Comparison of ENCODE assay signal across 18 cellular contexts in genomic region chr1:50697440-50698421, GRCh38.
DNase-seq lines count a peak whose midpoint lies in the region; ATAC-seq, FAIRE-seq and TF ChIP-seq lines count a peak whose summit lies in the region.
"Had no signal": no experiment of that assay in that cellular context is flagged by ENCODE, and none has a peak within 500 bp of the region (broad histone marks: within the 10 kb centered on the region; RNA-seq: fewer than 3 reads in every experiment).

No MANE protein-coding gene starts in this region.

- H3K4me1 Mint-ChIP-seq in neural crest cell (peaks cover 52% of the 10 kb centered on the region), Calu3 (ENCODE audit: low read depth, unreplicated experiment) (peaks cover 9% of the 10 kb centered on the region)
- H3K4me1 Mint-ChIP-seq: activated naive CD4-positive, alpha-beta T cell treated with anti-CD3 and anti-CD28 coated beads, Interleukin-2, amount 50 U/mL, for 24 hours; B cell; T-cell had no signal

- peak; percentile 54 for DNase-seq in RPMI7951 (ENCODE audit: low read depth)
- DNase-seq in glomerular visceral epithelial cell (ENCODE audit: extremely low spot score), result peak; percentile 67
- DNase-seq in neural crest cell (ENCODE audit: low read depth, low spot score), result no peak
- no peak for DNase-seq in NCI-H187 (lab: John Stamatoyannopoulos, UW)
- no peak for DNase-seq in NCI-H2227 (lab: John Stamatoyannopoulos, UW; ENCODE audit: unreplicated experiment)
- DNase-seq in Calu3, result no peak
- DNase-seq: activated CD4-positive, CD25-positive, alpha-beta regulatory T cell; activated CD8-positive, alpha-beta memory T cell treated with anti-CD3 and anti-CD28 coated beads, Interleukin-2, amount 10 ng/mL, durations not matched to agents 7 days and 5 days; mammary epithelial cell; NCI-H1048; NCI-H446; T-cell had no signal

- H3K4me3 Mint-ChIP-seq in neural crest cell, result no peak overlapping the region
- no peak overlapping the region for H3K4me3 Mint-ChIP-seq in Calu3 (ENCODE audit: low read depth, unreplicated experiment)
- H3K4me3 Mint-ChIP-seq: activated CD8-positive, alpha-beta memory T cell treated with anti-CD3 and anti-CD28 coated beads, Interleukin-2, amount 10 ng/mL, durations not matched to agents 7 days and 5 days; activated naive CD4-positive, alpha-beta T cell treated with anti-CD3 and anti-CD28 coated beads, Interleukin-2, amount 50 U/mL, for 24 hours; B cell; T-cell had no signal

- H3K27me3 Mint-ChIP-seq in neural crest cell (ENCODE audit: low read depth), result no peaks in the 10 kb centered on the region
- no peaks in the 10 kb centered on the region for H3K27me3 Mint-ChIP-seq in Calu3 (ENCODE audit: unreplicated experiment)
- H3K27me3 Mint-ChIP-seq: activated CD8-positive, alpha-beta memory T cell treated with anti-CD3 and anti-CD28 coated beads, Interleukin-2, amount 10 ng/mL, durations not matched to agents 7 days and 5 days; activated naive CD4-positive, alpha-beta T cell treated with anti-CD3 and anti-CD28 coated beads, Interleukin-2, amount 50 U/mL, for 24 hours; B cell; T-cell had no signal

- no TSS peak for BruUV-seq in Calu3 (replicated peaks; lab: Mats Ljungman, UMichigan)

- FAIRE-seq in G401.6 (lab: Jason Lieb, UNC), result peak; percentile 30
- FAIRE-seq: endothelial cell of umbilical vein had no signal

- no peak for TF ChIP-seq CTCF in neural crest cell (conservative IDR thresholded peaks at IDR 0.05)
- no peak for TF ChIP-seq CTCF in Calu3 (IDR thresholded peaks at IDR 0.05; ENCODE audit: unreplicated experiment)

- ATAC-seq in GM19324 (IDR thresholded peaks at IDR 0.05; ENCODE audit: low FRiP score, unreplicated experiment), result no peak
- ATAC-seq: activated CD8-positive, alpha-beta memory T cell treated with anti-CD3 and anti-CD28 coated beads, Interleukin-2, amount 10 ng/mL, durations not matched to agents 7 days and 5 days; Panc1; T-cell had no signal

- intact Hi-C loops in Calu3 (cut with micrococcal nuclease; ENCODE audit: unreplicated experiment), result no loop called here

- CTCF ChIA-PET in Calu3 (lab: Charles Lee), result interaction anchor here (0.6 to 1.6 kb wide), 3 partner anchors 77 to 170 kb away, joined by 3 to 5 read pairs (median 4); no protein-coding TSS in a partner anchor

- no peaks in the 10 kb centered on the region for H3K9me3 Mint-ChIP-seq in neural crest cell
- H3K9me3 Mint-ChIP-seq in Calu3 (ENCODE audit: low read depth, unreplicated experiment), result no peaks in the 10 kb centered on the region
- H3K9me3 Mint-ChIP-seq: activated naive CD4-positive, alpha-beta T cell treated with anti-CD3 and anti-CD28 coated beads, Interleukin-2, amount 50 U/mL, for 24 hours; T-cell had no signal

- H3K27ac Mint-ChIP-seq in neural crest cell (ENCODE audit: unreplicated experiment) (peak overlapping the region; percentile 79), Calu3 (ENCODE audit: unreplicated experiment) (no peak overlapping the region)
- H3K27ac Mint-ChIP-seq: activated CD8-positive, alpha-beta memory T cell treated with anti-CD3 and anti-CD28 coated beads, Interleukin-2, amount 10 ng/mL, durations not matched to agents 7 days and 5 days; activated naive CD4-positive, alpha-beta T cell treated with anti-CD3 and anti-CD28 coated beads, Interleukin-2, amount 50 U/mL, for 24 hours; B cell; T-cell had no signal

- no peaks in the 10 kb centered on the region for H3K36me3 Mint-ChIP-seq in neural crest cell (ENCODE audit: low read depth)
- peaks cover 5% of the 10 kb centered on the region for H3K36me3 Mint-ChIP-seq in Calu3 (ENCODE audit: insufficient read depth, unreplicated experiment)

Comparison
In these comparisons a context has a peak if more than half of its experiments do, and no peak if none do; other contexts are left out.
1. DNase-seq: peak in RPMI7951 (single experiment) and glomerular visceral epithelial cell (single experiment); none in neural crest cell (single experiment), NCI-H187 (0 of 2), NCI-H2227 (single experiment) and Calu3 (single experiment).